Comparison of ENCODE assay signal across 1 cellular context in the genomic region with DNA sequence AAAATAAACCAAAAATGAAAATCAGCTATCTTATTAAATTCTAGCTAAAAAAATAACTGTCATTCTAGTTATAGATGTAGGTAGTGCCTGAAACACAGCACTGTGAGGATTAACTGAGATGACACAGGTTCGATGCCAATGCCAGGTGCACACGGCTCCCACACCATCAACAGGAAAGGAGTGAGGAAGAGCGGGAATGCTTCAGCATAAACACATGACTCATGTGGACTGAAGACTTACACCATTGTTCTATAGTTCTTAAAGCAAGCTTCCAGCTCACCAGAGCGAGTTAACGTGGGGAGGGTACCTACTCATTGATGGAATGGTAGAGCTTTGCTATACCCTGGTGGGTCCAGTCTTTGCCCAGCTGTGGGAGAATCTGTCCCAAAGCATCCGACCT.
TF ChIP-seq lines count a peak whose summit lies in the region.

No MANE protein-coding gene starts in this region.

TF ChIP-seq in endothelial cell of umbilical vein, 7 proteins besides CTCF, POLR2A, EP300 and RAD21 (continued from another document):
- TF ChIP-seq, protein P1, sequence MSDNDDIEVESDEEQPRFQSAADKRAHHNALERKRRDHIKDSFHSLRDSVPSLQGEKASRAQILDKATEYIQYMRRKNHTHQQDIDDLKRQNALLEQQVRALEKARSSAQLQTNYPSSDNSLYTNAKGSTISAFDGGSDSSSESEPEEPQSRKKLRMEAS (IDR thresholded peaks at IDR 0.05; ENCODE audit: insufficient read depth, insufficient read length): peak; percentile 33
- peak; percentile 63 for TF ChIP-seq FOS (IDR thresholded peaks at IDR 0.05; ENCODE audit: borderline replicate concordance, insufficient read depth, low read length)
- TF ChIP-seq POLR2AphosphoS5 (IDR thresholded peaks at IDR 0.05; ENCODE audit: insufficient read depth, low read depth, low read length): peak; percentile 54
